Comparison of ENCODE assay signal across 1 cellular context in genomic region chr16:1780677-1781072, GRCh38.
TF ChIP-seq lines count a peak whose summit lies in the region.

No MANE protein-coding gene starts in this region.

TF ChIP-seq in endothelial cell of umbilical vein, 7 proteins besides CTCF, POLR2A, EP300 and RAD21:
- no peak for TF ChIP-seq FOS (IDR thresholded peaks at IDR 0.05; ENCODE audit: borderline replicate concordance, insufficient read depth, low read length)
